Comparison of ENCODE assay signal across 8 cellular contexts in genomic region chr15:63047792-63048114, GRCh38. TPM values are rescaled to one million over a fixed set of nuclear protein-coding genes. Genes with fewer than 3 reads are reported as not detected.
DNase-seq lines count a peak whose midpoint lies in the region; ATAC-seq, FAIRE-seq and TF ChIP-seq lines count a peak whose summit lies in the region.

No MANE protein-coding gene starts in this region.

- H3K79me1 ChIP-seq in mesendoderm (ENCODE audit: low read length), result peaks cover 18% of the 10 kb centered on the region

- ATAC-seq in heart left ventricle (no peak), esophagus mucosa (no peak), GM21515 (IDR thresholded peaks at IDR 0.05; ENCODE audit: unreplicated experiment) (no peak)

- peak overlapping the region; percentile 76 to 91 (median 79) for H3K27ac Mint-ChIP-seq in brain

- H3K9ac ChIP-seq in mesendoderm (ENCODE audit: low read length), result peak overlapping the region; percentile 86

- WGBS in heart left ventricle, 4 donors, result 8 to 14% (median 11%) methylated on average over 10 to 12 of the region's 12 CpGs
- no CpG with 5 or more reads among the region's 12 CpGs for WGBS in mesendoderm (ENCODE audit: extremely low coverage, insufficient coverage, low lambda C conversion rate)

- H3K36me3 ChIP-seq in heart left ventricle (peaks cover 0 to 69% (median 19%) of the 10 kb centered on the region in 9 donors), mesendoderm (ENCODE audit: control insufficient read depth, insufficient read depth, low read length) (no peaks in the 10 kb centered on the region), vagina (no peaks in the 10 kb centered on the region)

- peaks cover 79% of the 10 kb centered on the region for H3K4me1 Mint-ChIP-seq in brain

- no peak for DNase-seq in heart left ventricle
- DNase-seq in cardiac septum (ENCODE audit: low spot score), result no peak
- DNase-seq in mesendoderm, result no peak
- DNase-seq in vagina (ENCODE audit: extremely low spot score in 2 of 2), result no peak
- no peak for DNase-seq in GM12892 (ENCODE audit: insufficient read length)

- intact Hi-C loops in heart left ventricle (cut with DNase I), result loop anchor here (1.0 to 10.0 kb wide), 8 partner anchors 45 to 265 kb away; no protein-coding TSS in a partner anchor
- intact Hi-C loops in cardiac septum (cut with DNase I), result loop anchor here (2.0 to 10.0 kb wide), 2 partner anchors 45 to 227 kb away; partner anchors contain the start of gene APH1B
- intact Hi-C loops in vagina (cut with DNase I), result no loop called here

- H4K5ac ChIP-seq in mesendoderm (ENCODE audit: low read length), result no peak overlapping the region

- H3K36me3 Mint-ChIP-seq in brain, result no peaks in the 10 kb centered on the region

- peak overlapping the region; percentile 81 to 92 (median 86) for H3K4me3 Mint-ChIP-seq in brain

- FAIRE-seq in GM12892 (lab: Jason Lieb, UNC), result no peak

- H3K27ac ChIP-seq in heart left ventricle (peak overlapping the region; percentile 91 to 99 (median 96)), mesendoderm (ENCODE audit: low read depth, low read length) (peak overlapping the region; percentile 78), vagina (peak overlapping the region; percentile 83)

- peak overlapping the region; percentile 35 for H3K4me2 ChIP-seq in mesendoderm (ENCODE audit: low read length)

- H3K18ac ChIP-seq in mesendoderm (ENCODE audit: low read length), result peak overlapping the region; percentile 98

- H3K56ac ChIP-seq in mesendoderm (ENCODE audit: low read length), result peak overlapping the region; percentile 87

- no peak overlapping the region for H2BK15ac ChIP-seq in mesendoderm (replicated peaks; ENCODE audit: low read depth)

- H3K4ac ChIP-seq in mesendoderm (ENCODE audit: low read depth, low read length), result peak overlapping the region; percentile 41

- no peak overlapping the region for H4K8ac ChIP-seq in mesendoderm (ENCODE audit: low read depth, low read length)

- peaks cover 33% of the 10 kb centered on the region for H3K27me3 Mint-ChIP-seq in brain

- H2AK5ac ChIP-seq in mesendoderm (ENCODE audit: low read length), result no peak overlapping the region

- no peaks in the 10 kb centered on the region for H3K9me3 ChIP-seq in heart left ventricle
- no peaks in the 10 kb centered on the region for H3K9me3 ChIP-seq in vagina

- H2BK5ac ChIP-seq in mesendoderm (ENCODE audit: low read length), result peak overlapping the region; percentile 33

- peak overlapping the region; percentile 35 for H2BK120ac ChIP-seq in mesendoderm (ENCODE audit: low read depth, low read length)

- H3K4me1 ChIP-seq in heart left ventricle (peaks cover 0 to 80% (median 46%) of the 10 kb centered on the region in 12 donors), mesendoderm (ENCODE audit: control insufficient read depth, low read depth, low read length) (peaks cover 42% of the 10 kb centered on the region), vagina (peaks cover 55% of the 10 kb centered on the region)

- peaks cover 0 to 45% (median 0%) of the 10 kb centered on the region in 9 donors for H3K27me3 ChIP-seq in heart left ventricle
- no peaks in the 10 kb centered on the region for H3K27me3 ChIP-seq in mesendoderm (ENCODE audit: insufficient read depth, low read length, poor library complexity)
- no peaks in the 10 kb centered on the region for H3K27me3 ChIP-seq in vagina

- H3K79me2 ChIP-seq in mesendoderm (ENCODE audit: control insufficient read depth, insufficient read depth, low read length), result peaks cover 42% of the 10 kb centered on the region

- no peak for TF ChIP-seq POLR2A in heart left ventricle (IDR thresholded peaks at IDR 0.05)
- TF ChIP-seq POLR2A in vagina (IDR thresholded peaks at IDR 0.05), result no peak
- TF ChIP-seq POLR2A in GM12892 (IDR thresholded peaks at IDR 0.05; ENCODE audit: low read depth, low read length), result no peak

- no peak overlapping the region for H3K23ac ChIP-seq in mesendoderm (ENCODE audit: low read length)

- H3K4me3 ChIP-seq in heart left ventricle (peak overlapping the region; percentile 62 to 95 (median 84)), mesendoderm (ENCODE audit: low read length) (no peak overlapping the region), vagina (peak overlapping the region; percentile 77 to 85)

- H3K9me3 Mint-ChIP-seq in brain, result no peaks in the 10 kb centered on the region

- TF ChIP-seq CTCF in heart left ventricle (IDR thresholded peaks at IDR 0.05) (no peak), brain (conservative IDR thresholded peaks at IDR 0.05) (no peak), vagina (IDR thresholded peaks at IDR 0.05) (no peak)

RNA-seq across cellular contexts. Expression of gene TPM1, which starts 5.2 kb away (rescaled TPM):
- total RNA-seq in heart left ventricle (over 10,000 TPM in 7 of 9 donors, 1,000 to 10,000 TPM in 2; 9,722 to 18,689 (median 13,330) TPM), cardiac septum (14,297 TPM), vagina (498 TPM), esophagus mucosa (28.3 TPM)
- polyA plus RNA-seq in heart left ventricle (over 10,000 TPM; 13,651 to 16,217 TPM), brain (ENCODE audit: insufficient read depth, low read depth, low replicate concordance) (89.6 TPM)
- 419 TPM for polyA plus RNA-seq in mesendoderm (2013, experiment 1 of 2)
- polyA plus RNA-seq in mesendoderm (2013, experiment 2 of 2), result 425 TPM
- 1.4 TPM for polyA plus RNA-seq in GM12892 (2012; ENCODE audit: missing spikeins)

Comparison
In these comparisons a context has a peak if more than half of its experiments do, and no peak if none do; other contexts are left out.
1. RNA of gene TPM1, which starts 5.2 kb away (total RNA-seq): 14,297 TPM in cardiac septum (single experiment) and 9,722 to 18,689 TPM in heart left ventricle; 498 TPM in vagina (single experiment) and 28.3 TPM in esophagus mucosa (single experiment); every median in the first group is over 10 times any median in the second.
2. Peak in every context shown above with its lines, with median percentiles within 50 percentile points of each other: H3K27ac ChIP-seq.